Comparison of ENCODE assay signal across 11 cellular contexts in genomic region chr1:23594927-23595353, GRCh38. TPM values are rescaled to one million over a fixed set of nuclear protein-coding genes. Genes with fewer than 3 reads are reported as not detected.
DNase-seq lines count a peak whose midpoint lies in the region; ATAC-seq and TF ChIP-seq lines count a peak whose summit lies in the region.
"Had no signal": no experiment of that assay in that cellular context is flagged by ENCODE, and none has a peak within 500 bp of the region (broad histone marks: within the 10 kb centered on the region; RNA-seq: fewer than 3 reads in every experiment).

No MANE protein-coding gene starts in this region.

- no peak overlapping the region for H3K4me3 ChIP-seq in SU-DHL-6 (ENCODE audit: insufficient read depth, low read length, poor library complexity, severe bottlenecking)
- H3K4me3 ChIP-seq: SJSA1 had no signal

- peak overlapping the region in 4 of 6 donors; percentile 74 to 92 (median 92) for H3K27ac Mint-ChIP-seq in naive B cell

- H3K9me3 Mint-ChIP-seq in naive B cell = no peaks in the 10 kb centered on the region

- no peaks in the 10 kb centered on the region for H3K9me2 ChIP-seq in SU-DHL-6 (replicated peaks; ENCODE audit: insufficient read depth, low read length)

- H3K9ac ChIP-seq in SU-DHL-6 (ENCODE audit: low read length) = peak overlapping the region; percentile 57

- peaks cover 45% of the 10 kb centered on the region for H3F3A ChIP-seq in SU-DHL-6 (ENCODE audit: insufficient read depth)

- H3K27me3 Mint-ChIP-seq in naive B cell = no peaks in the 10 kb centered on the region

- peak overlapping the region in 7 of 8 donors; percentile 31 to 85 (median 70) for H3K4me3 Mint-ChIP-seq in naive B cell

- H4K20me1 ChIP-seq in SU-DHL-6 (ENCODE audit: low read depth, low read length) = no peaks in the 10 kb centered on the region

- H3K27ac ChIP-seq in SU-DHL-6 (ENCODE audit: low read depth, low read length) = peak overlapping the region; percentile 97
- H3K27ac ChIP-seq: brain microvascular endothelial cell, SJSA1 had no signal

- no peaks in the 10 kb centered on the region for H3K9me3 ChIP-seq in SU-DHL-6 (ENCODE audit: insufficient read depth, low read length)
- H3K9me3 ChIP-seq: SJSA1 had no signal

- peak; percentile 37 for ATAC-seq in HG03108 (IDR thresholded peaks at IDR 0.05; ENCODE audit: unreplicated experiment)
- peak; percentile 73 to 76 for ATAC-seq in naive B cell (ENCODE audit: low read depth in 2 of 2)
- no peak for ATAC-seq in HG03442 (IDR thresholded peaks at IDR 0.05; ENCODE audit: unreplicated experiment)

- H3K36me3 ChIP-seq in SU-DHL-6 (ENCODE audit: low read length) = no peaks in the 10 kb centered on the region
- H3K36me3 ChIP-seq: brain microvascular endothelial cell, SJSA1 had no signal

- H2AFZ ChIP-seq in SU-DHL-6 (ENCODE audit: low read depth, low read length, severe bottlenecking) = no peak overlapping the region

- DNase-seq in GDM1 (lab: John Stamatoyannopoulos, UW) = peak; percentile 67
- peak; percentile 60 for DNase-seq in naive B cell
- no peak for DNase-seq in stimulated activated naive CD4-positive, alpha-beta T cell treated with Interleukin-2 at 50 U/mL for 16 hours (lab: John Stamatoyannopoulos, UW)
- DNase-seq in activated T-cell treated with anti-CD3 and anti-CD28 coated beads for 4 hours = no peak
- DNase-seq in superior temporal gyrus (ENCODE audit: extremely low spot score) = no peak
- DNase-seq: brain microvascular endothelial cell; stimulated activated CD4-positive, alpha-beta T cell treated with anti-CD3 and anti-CD28 coated beads, Interleukin-12 subunit alpha, Interleukin-12 subunit beta, amount 100 ng/mL, for 4 hours had no signal

- H3K4me2 ChIP-seq in SU-DHL-6 (ENCODE audit: low read depth, low read length, poor library complexity, severe bottlenecking) = peak overlapping the region; percentile 54

- H3K4me1 Mint-ChIP-seq in naive B cell = peaks cover 78 to 97% (median 91%) of the 10 kb centered on the region in 3 donors

- no peaks in the 10 kb centered on the region for H3K36me3 Mint-ChIP-seq in naive B cell

- H3K27me3 ChIP-seq in SU-DHL-6 (ENCODE audit: low read length) = no peaks in the 10 kb centered on the region
- H3K27me3 ChIP-seq: brain microvascular endothelial cell, SJSA1 had no signal

- TF ChIP-seq CTCF in SU-DHL-6 (IDR thresholded peaks at IDR 0.05; ENCODE audit: insufficient read depth, low read length, poor library complexity, severe bottlenecking) = no peak

- no peaks in the 10 kb centered on the region for H3K79me2 ChIP-seq in SU-DHL-6 (ENCODE audit: insufficient read depth, low read length)

RNA-seq across cellular contexts. Expression of gene ID3, which starts 35.6 kb away (rescaled TPM):
- 10 to 100 TPM; 23.9 to 52.0 (median 31.2) TPM for polyA plus RNA-seq in naive B cell (ENCODE audit: low read depth in 6 of 6)

Comparison
In these comparisons a context has a peak if more than half of its experiments do, and no peak if none do; other contexts are left out.
1. DNase-seq: peak in GDM1 (single experiment) and naive B cell (single experiment); none in stimulated activated naive CD4-positive, alpha-beta T cell treated with Interleukin-2 at 50 U/mL for 16 hours (single experiment), activated T-cell treated with anti-CD3 and anti-CD28 coated beads for 4 hours (single experiment) and superior temporal gyrus (single experiment).